In genomic region chr17:17497065-17497844, GRCh38 we compare ENCODE assay signal across 8 cellular contexts. TPM values are rescaled to one million over a fixed set of nuclear protein-coding genes. Genes with fewer than 3 reads are reported as not detected.
DNase-seq lines count a peak whose midpoint lies in the region; ATAC-seq and TF ChIP-seq lines count a peak whose summit lies in the region.

No MANE protein-coding gene starts in this region.

- no peaks in the 10 kb centered on the region for H3K9me3 Mint-ChIP-seq in dendritic cell treated with granulocyte-macrophage colony-stimulating factor and Interleukin-4, amounts not matched to agents 40 ng/mL and 50 ng/mL, for 4 days
- H3K9me3 Mint-ChIP-seq in activated CD4-positive, alpha-beta T cell treated with anti-CD3 and anti-CD28 coated beads, Interleukin-2, amount 10 ng/mL, durations not matched to agents 7 days and 5 days: no peaks in the 10 kb centered on the region

- no peak overlapping the region for H3K9ac ChIP-seq in HUES48 (ENCODE audit: low read depth, low read length)

- no peaks in the 10 kb centered on the region for H4K20me1 ChIP-seq in osteoblast (ENCODE audit: insufficient read depth, low read length)

- CTCF ChIA-PET in activated CD4-positive, alpha-beta T cell treated with anti-CD3 and anti-CD28 coated beads, Interleukin-2, amount 10 ng/mL, durations not matched to agents 7 days and 5 days (lab: Charles Lee): interaction anchor here (0.7 to 2.9 kb wide), 43 partner anchors 9 to 191 kb away, joined by 3 to 35 read pairs (median 4); partner anchors contain the start of gene PEMT

- peak overlapping the region; percentile 59 for H3K27ac Mint-ChIP-seq in dendritic cell treated with granulocyte-macrophage colony-stimulating factor and Interleukin-4, amounts not matched to agents 40 ng/mL and 50 ng/mL, for 4 days
- H3K27ac Mint-ChIP-seq in activated CD4-positive, alpha-beta T cell treated with anti-CD3 and anti-CD28 coated beads, Interleukin-2, amount 10 ng/mL, durations not matched to agents 7 days and 5 days: no peak overlapping the region

- H2AFZ ChIP-seq in osteoblast (ENCODE audit: low read length): peak overlapping the region; percentile 72

- ATAC-seq in GM19395 (IDR thresholded peaks at IDR 0.05; ENCODE audit: unreplicated experiment): no peak

- peaks cover 56% of the 10 kb centered on the region for H3K27me3 Mint-ChIP-seq in dendritic cell treated with granulocyte-macrophage colony-stimulating factor and Interleukin-4, amounts not matched to agents 40 ng/mL and 50 ng/mL, for 4 days
- peaks cover 20% of the 10 kb centered on the region for H3K27me3 Mint-ChIP-seq in activated CD4-positive, alpha-beta T cell treated with anti-CD3 and anti-CD28 coated beads, Interleukin-2, amount 10 ng/mL, durations not matched to agents 7 days and 5 days

- peak overlapping the region; percentile 23; the same call in 1 of the 2 replicates for H3K4me3 ChIP-seq in BE2C (ENCODE audit: low read depth, low read length)
- peak overlapping the region; percentile 47; the same call in 1 of the 2 replicates for H3K4me3 ChIP-seq in HUES48 (ENCODE audit: low read depth, low read length)
- peak overlapping the region; percentile 79 for H3K4me3 ChIP-seq in osteoblast (ENCODE audit: insufficient read depth, low read length)

- H3K27ac ChIP-seq in HUES48 (ENCODE audit: low read depth, low read length): no peak overlapping the region
- no peak overlapping the region for H3K27ac ChIP-seq in osteoblast (ENCODE audit: low read depth, low read length)

- DNase-seq in BE2C (no peak), osteoblast (ENCODE audit: insufficient read length, low spot score, missing footprints) (peak; percentile 84), NCI-H2107 (lab: John Stamatoyannopoulos, UW) (no peak)
- DNase-seq in stimulated activated CD4-positive, alpha-beta T cell treated with anti-CD3 and anti-CD28 coated beads, Interleukin-4, amount 100 ng/mL, for 1 hour: no peak
- DNase-seq in activated CD4-positive, alpha-beta T cell treated with anti-CD3 and anti-CD28 coated beads, Interleukin-2, amount 10 ng/mL, durations not matched to agents 7 days and 5 days: no peak

- H3K36me3 ChIP-seq in BE2C (no peaks in the 10 kb centered on the region), HUES48 (ENCODE audit: control insufficient read depth, insufficient read depth, low read length) (peaks cover 8% of the 10 kb centered on the region), osteoblast (ENCODE audit: insufficient read depth, low read length) (no peaks in the 10 kb centered on the region)

- H3K4me1 Mint-ChIP-seq in dendritic cell treated with granulocyte-macrophage colony-stimulating factor and Interleukin-4, amounts not matched to agents 40 ng/mL and 50 ng/mL, for 4 days (ENCODE audit: low read depth): peaks cover 35% of the 10 kb centered on the region
- peaks cover 10% of the 10 kb centered on the region for H3K4me1 Mint-ChIP-seq in activated CD4-positive, alpha-beta T cell treated with anti-CD3 and anti-CD28 coated beads, Interleukin-2, amount 10 ng/mL, durations not matched to agents 7 days and 5 days

- no peaks in the 10 kb centered on the region for H3K79me2 ChIP-seq in osteoblast (ENCODE audit: insufficient read depth, low read length)

- POLR2A ChIA-PET in activated CD4-positive, alpha-beta T cell treated with anti-CD3 and anti-CD28 coated beads, Interleukin-2, amount 10 ng/mL, durations not matched to agents 7 days and 5 days (lab: Charles Lee): no interaction called here

- H3K4me2 ChIP-seq in osteoblast (ENCODE audit: insufficient read depth, low read length): peak overlapping the region; percentile 95

- H3K9me3 ChIP-seq in BE2C (no peaks in the 10 kb centered on the region), HUES48 (ENCODE audit: control insufficient read depth, insufficient read depth, low read length) (no peaks in the 10 kb centered on the region), osteoblast (ENCODE audit: low read depth, low read length) (no peaks in the 10 kb centered on the region)

- no peaks in the 10 kb centered on the region for H3K4me1 ChIP-seq in BE2C
- H3K4me1 ChIP-seq in HUES48 (ENCODE audit: control insufficient read depth, insufficient read depth, low read length): peaks cover 32% of the 10 kb centered on the region
- H3K4me1 ChIP-seq in osteoblast (ENCODE audit: insufficient read depth, low read length): peaks cover 12% of the 10 kb centered on the region

- no peak overlapping the region for H3K4me3 Mint-ChIP-seq in dendritic cell treated with granulocyte-macrophage colony-stimulating factor and Interleukin-4, amounts not matched to agents 40 ng/mL and 50 ng/mL, for 4 days
- no peak overlapping the region for H3K4me3 Mint-ChIP-seq in activated CD4-positive, alpha-beta T cell treated with anti-CD3 and anti-CD28 coated beads, Interleukin-2, amount 10 ng/mL, durations not matched to agents 7 days and 5 days

- intact Hi-C loops in dendritic cell treated with granulocyte-macrophage colony-stimulating factor and Interleukin-4, amounts not matched to agents 40 ng/mL and 50 ng/mL, for 4 days (cut with micrococcal nuclease): loop anchor here (1.0 to 5.0 kb wide), 5 partner anchors 20 to 144 kb away; partner anchors contain the start of genes MED9 and PEMT

- TF ChIP-seq CTCF in BE2C (IDR thresholded peaks at IDR 0.05; ENCODE audit: low read depth, low read length) (no peak), osteoblast (IDR thresholded peaks at IDR 0.05; ENCODE audit: extremely low read depth, low read depth, low read length) (no peak)

- H3K36me3 Mint-ChIP-seq in dendritic cell treated with granulocyte-macrophage colony-stimulating factor and Interleukin-4, amounts not matched to agents 40 ng/mL and 50 ng/mL, for 4 days (ENCODE audit: low read depth): peaks cover 18% of the 10 kb centered on the region
- peaks cover 12% of the 10 kb centered on the region for H3K36me3 Mint-ChIP-seq in activated CD4-positive, alpha-beta T cell treated with anti-CD3 and anti-CD28 coated beads, Interleukin-2, amount 10 ng/mL, durations not matched to agents 7 days and 5 days (ENCODE audit: low read depth)

- H3K27me3 ChIP-seq in BE2C (peaks cover 10% of the 10 kb centered on the region), HUES48 (ENCODE audit: control insufficient read depth, insufficient read depth, low read length) (peaks cover 24% of the 10 kb centered on the region), osteoblast (ENCODE audit: insufficient read depth, low read length) (peaks cover 3% of the 10 kb centered on the region)

RNA-seq across cellular contexts. Expression of gene RASD1, which starts 1.1 kb away (rescaled TPM):
- polyA plus RNA-seq in BE2C (2012; ENCODE audit: insufficient read depth, insufficient read length, low read depth): 0.42 TPM
- total RNA-seq in osteoblast: 13.8 and 14.7 TPM in 2 replicates
- total RNA-seq in activated CD4-positive, alpha-beta T cell treated with anti-CD3 and anti-CD28 coated beads, Interleukin-2, amount 10 ng/mL, durations not matched to agents 7 days and 5 days: under 1 TPM; 0.29 to 0.42 TPM

RNA-seq across cellular contexts. Expression of gene MED9, which starts 20.5 kb away (rescaled TPM):
- polyA plus RNA-seq in BE2C (2012; ENCODE audit: insufficient read depth, insufficient read length, low read depth): 11.4 TPM
- total RNA-seq in osteoblast: 15.6 and 17.0 TPM in 2 replicates
- total RNA-seq in activated CD4-positive, alpha-beta T cell treated with anti-CD3 and anti-CD28 coated beads, Interleukin-2, amount 10 ng/mL, durations not matched to agents 7 days and 5 days: 10 to 100 TPM; 14.3 to 14.6 TPM

Comparison
In these comparisons a context has a peak if more than half of its experiments do, and no peak if none do; other contexts are left out.
1. H3K4me3 ChIP-seq: peak in every context shown above with its lines; median percentile 79 in osteoblast; 47 in HUES48; 23 in BE2C.
2. RNA of gene RASD1, which starts 1.1 kb away (total RNA-seq): 13.8 to 14.7 TPM in osteoblast; 0.29 to 0.42 TPM in activated CD4-positive, alpha-beta T cell treated with anti-CD3 and anti-CD28 coated beads, Interleukin-2, amount 10 ng/mL, durations not matched to agents 7 days and 5 days; every median in the first group is over 10 times any median in the second.